Comparison of ENCODE assay signal across 17 cellular contexts in the genomic region with DNA sequence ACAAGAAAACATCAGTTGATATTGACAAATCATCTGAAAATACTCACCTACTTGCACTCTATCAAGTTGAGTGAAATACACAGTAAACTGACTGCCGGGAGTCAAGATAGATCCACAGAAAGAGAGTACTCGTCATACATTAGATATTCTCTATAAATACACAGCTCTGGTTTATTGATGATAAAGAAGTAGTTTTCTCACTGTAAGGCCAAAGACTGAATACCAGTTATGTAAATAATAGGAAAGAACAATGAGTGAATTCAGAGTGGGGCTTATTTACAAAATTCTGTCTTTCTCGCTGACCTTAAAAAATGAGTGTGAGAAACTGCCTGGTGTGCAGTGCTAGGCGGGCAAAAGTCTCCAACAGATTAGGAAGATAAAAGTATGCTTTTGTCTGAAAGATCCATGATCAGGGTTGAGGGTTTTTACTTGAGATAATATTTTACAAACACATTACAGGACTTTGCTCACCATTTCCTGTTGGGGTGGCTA.
DNase-seq lines count a peak whose midpoint lies in the region; ATAC-seq, FAIRE-seq and TF ChIP-seq lines count a peak whose summit lies in the region.
"Had no signal": no experiment of that assay in that cellular context is flagged by ENCODE, and none has a peak within 500 bp of the region (broad histone marks: within the 10 kb centered on the region; RNA-seq: fewer than 3 reads in every experiment).

No MANE protein-coding gene starts in this region.

- H3K36me3 Mint-ChIP-seq in Calu3 (ENCODE audit: insufficient read depth, unreplicated experiment): no peaks in the 10 kb centered on the region
- H3K36me3 Mint-ChIP-seq: CD14-positive monocyte; CD4-positive, alpha-beta memory T cell had no signal

- H3K27ac Mint-ChIP-seq in Calu3 (ENCODE audit: unreplicated experiment): no peak overlapping the region
- H3K27ac Mint-ChIP-seq in stimulated activated naive CD8-positive, alpha-beta T cell treated with anti-CD3 and anti-CD28 coated beads, Interleukin-15, amount 100 ng/mL, for 72 hours: no peak overlapping the region
- H3K27ac Mint-ChIP-seq: CD14-positive monocyte; CD4-positive, alpha-beta memory T cell; GM23338 had no signal

- no peaks in the 10 kb centered on the region for H3K4me1 Mint-ChIP-seq in Calu3 (ENCODE audit: low read depth, unreplicated experiment)
- H3K4me1 Mint-ChIP-seq in stimulated activated naive CD8-positive, alpha-beta T cell treated with anti-CD3 and anti-CD28 coated beads, Interleukin-15, amount 100 ng/mL, for 72 hours: no peaks in the 10 kb centered on the region
- H3K4me1 Mint-ChIP-seq: CD14-positive monocyte; CD4-positive, alpha-beta memory T cell; GM23338 had no signal

- BruUV-seq in Calu3 (replicated peaks; lab: Mats Ljungman, UMichigan): no TSS peak

- peaks cover 7% of the 10 kb centered on the region for H3K4me1 ChIP-seq in body of pancreas
- peaks cover 0 to 11% (median 6%) of the 10 kb centered on the region in 3 donors for H3K4me1 ChIP-seq in pancreas
- H3K4me1 ChIP-seq in skeletal muscle satellite cell (ENCODE audit: control insufficient read depth, insufficient read depth, low read length): peaks cover 5% of the 10 kb centered on the region
- no peaks in the 10 kb centered on the region for H3K4me1 ChIP-seq in left lung
- H3K4me1 ChIP-seq: BLaER1 had no signal

- DNase-seq in Calu3: no peak
- peak in 1 of 4 donors; percentile 19 for DNase-seq in body of pancreas
- DNase-seq in pancreas: no peak
- no peak for DNase-seq in stimulated activated naive CD8-positive, alpha-beta T cell treated with anti-CD3 and anti-CD28 coated beads, Interleukin-15, amount 100 ng/mL, for 72 hours
- DNase-seq in stimulated activated naive CD8-positive, alpha-beta T cell treated with anti-CD3 and anti-CD28 coated beads, Interleukin-15, Interleukin-2, amounts not matched to agents 100 U/mL and 50 U/mL, for 24 hours: no peak
- DNase-seq in left lung: no peak
- DNase-seq: 8988T; CD4-positive, alpha-beta memory T cell; DMS79 treated with DMSO at 0.1 percent for 48 hours; GF-D8; HCEC 1CT had no signal

- H3K27ac ChIP-seq in body of pancreas (peak overlapping the region; percentile 39 to 60 (median 50)), pancreas (peak overlapping the region in 3 of 4 donors; percentile 44 to 51 (median 47)), left lung (no peak overlapping the region)
- H3K27ac ChIP-seq: BLaER1, HL-60 had no signal

- H3K9ac ChIP-seq in skeletal muscle satellite cell (ENCODE audit: low read depth, low read length): no peak overlapping the region
- H3K9ac ChIP-seq: BLaER1 had no signal

- H3K27me3 ChIP-seq in body of pancreas (no peaks in the 10 kb centered on the region), pancreas (no peaks in the 10 kb centered on the region), skeletal muscle satellite cell (ENCODE audit: control insufficient read depth, insufficient read depth, low read length) (no peaks in the 10 kb centered on the region), left lung (no peaks in the 10 kb centered on the region)
- H3K27me3 ChIP-seq: BLaER1 had no signal

- CTCF ChIA-PET in Calu3 (lab: Charles Lee): no interaction called here

- ATAC-seq in body of pancreas (peak; percentile 53), pancreas (peak; percentile 57 to 81 (median 68)), left lung (no peak)
- no peak for ATAC-seq in stimulated activated naive CD8-positive, alpha-beta T cell treated with anti-CD3 and anti-CD28 coated beads, Interleukin-15, amount 100 ng/mL, for 72 hours
- no peak for ATAC-seq in stimulated activated naive CD8-positive, alpha-beta T cell treated with anti-CD3 and anti-CD28 coated beads, Interleukin-15, Interleukin-2, amounts not matched to agents 100 U/mL and 50 U/mL, for 24 hours
- ATAC-seq: GM23338 had no signal

- 16 to 25% methylated on average over 4 of the region's 4 CpGs for WGBS in body of pancreas, 2 donors
- 7 to 12% methylated on average over 4 of the region's 4 CpGs for WGBS in pancreas, 2 donors

- H3K9me3 ChIP-seq in body of pancreas: no peaks in the 10 kb centered on the region
- H3K9me3 ChIP-seq in pancreas: no peaks in the 10 kb centered on the region
- no peaks in the 10 kb centered on the region for H3K9me3 ChIP-seq in skeletal muscle satellite cell (replicated peaks; ENCODE audit: low read length)
- H3K9me3 ChIP-seq in left lung: peaks cover 0 to 2% of the 10 kb centered on the region in 2 donors
- H3K9me3 ChIP-seq: BLaER1 had no signal

- H3K4me3 ChIP-seq in body of pancreas: no peak overlapping the region
- peak overlapping the region in 2 of 4 donors; percentile 15 to 22 for H3K4me3 ChIP-seq in pancreas
- peak overlapping the region; percentile 13 for H3K4me3 ChIP-seq in skeletal muscle satellite cell (ENCODE audit: low read length)
- H3K4me3 ChIP-seq in left lung: no peak overlapping the region
- H3K4me3 ChIP-seq: BLaER1, GM23338 had no signal

- TF ChIP-seq CTCF in Calu3 (IDR thresholded peaks at IDR 0.05; ENCODE audit: unreplicated experiment) (no peak), body of pancreas (IDR thresholded peaks at IDR 0.05) (no peak), pancreas (IDR thresholded peaks at IDR 0.05) (no peak), left lung (IDR thresholded peaks at IDR 0.05) (no peak)

- H3K9me3 Mint-ChIP-seq in Calu3 (ENCODE audit: low read depth, unreplicated experiment): peaks cover 2% of the 10 kb centered on the region
- peaks cover 0 to 18% of the 10 kb centered on the region in 2 donors for H3K9me3 Mint-ChIP-seq in stimulated activated naive CD8-positive, alpha-beta T cell treated with anti-CD3 and anti-CD28 coated beads, Interleukin-15, amount 100 ng/mL, for 72 hours
- H3K9me3 Mint-ChIP-seq: GM23338 had no signal

- peak overlapping the region; percentile 8 for H3K4me3 Mint-ChIP-seq in Calu3 (ENCODE audit: low read depth, unreplicated experiment)
- H3K4me3 Mint-ChIP-seq in stimulated activated naive CD8-positive, alpha-beta T cell treated with anti-CD3 and anti-CD28 coated beads, Interleukin-15, amount 100 ng/mL, for 72 hours: no peak overlapping the region
- H3K4me3 Mint-ChIP-seq: CD14-positive monocyte; CD4-positive, alpha-beta memory T cell; GM23338 had no signal

- TF ChIP-seq POLR2A in body of pancreas (IDR thresholded peaks at IDR 0.05): no peak

- FAIRE-seq in pancreas (lab: Jason Lieb, UNC): no peak
- FAIRE-seq: H54 had no signal

- H3K36me3 ChIP-seq in body of pancreas (replicated peaks in 1 of 2; ENCODE audit: insufficient read depth in 1 of 2, low read depth in 2 of 2): no peaks in the 10 kb centered on the region
- no peaks in the 10 kb centered on the region for H3K36me3 ChIP-seq in pancreas
- H3K36me3 ChIP-seq in skeletal muscle satellite cell (ENCODE audit: insufficient read depth, low read length): no peaks in the 10 kb centered on the region
- no peaks in the 10 kb centered on the region for H3K36me3 ChIP-seq in left lung
- H3K36me3 ChIP-seq: BLaER1 had no signal

- no peaks in the 10 kb centered on the region for H3K27me3 Mint-ChIP-seq in Calu3 (ENCODE audit: unreplicated experiment)
- no peaks in the 10 kb centered on the region for H3K27me3 Mint-ChIP-seq in stimulated activated naive CD8-positive, alpha-beta T cell treated with anti-CD3 and anti-CD28 coated beads, Interleukin-15, amount 100 ng/mL, for 72 hours
- H3K27me3 Mint-ChIP-seq: CD4-positive, alpha-beta memory T cell had no signal

- intact Hi-C loops in Calu3 (cut with micrococcal nuclease; ENCODE audit: unreplicated experiment): no loop called here
- intact Hi-C loops in body of pancreas (cut with DNase I): no loop called here
- intact Hi-C loops in pancreas (cut with DNase I): no loop called here
- intact Hi-C loops in left lung (cut with DNase I): no loop called here

- H3K4me2 ChIP-seq in skeletal muscle satellite cell (ENCODE audit: low read length): peak overlapping the region; percentile 49
- H3K4me2 ChIP-seq: BLaER1, GM23338 had no signal

Comparison
In these comparisons a context has a peak if more than half of its experiments do, and no peak if none do; other contexts are left out.
1. ATAC-seq: peak in body of pancreas (single experiment) and pancreas (4 of 4); none in stimulated activated naive CD8-positive, alpha-beta T cell treated with anti-CD3 and anti-CD28 coated beads, Interleukin-15, amount 100 ng/mL, for 72 hours (single experiment), stimulated activated naive CD8-positive, alpha-beta T cell treated with anti-CD3 and anti-CD28 coated beads, Interleukin-15, Interleukin-2, amounts not matched to agents 100 U/mL and 50 U/mL, for 24 hours (single experiment) and left lung (single experiment).
2. H3K27ac ChIP-seq: peak in body of pancreas (4 of 4) and pancreas (3 of 4); none in left lung (0 of 2).